ENCODE assay signal across 11 cellular contexts in genomic region chr2:222959358-222959757, GRCh38.
DNase-seq lines count a peak whose midpoint lies in the region; ATAC-seq, FAIRE-seq and TF ChIP-seq lines count a peak whose summit lies in the region.
"Had no signal": no experiment of that assay in that cellular context is flagged by ENCODE, and none has a peak within 500 bp of the region (broad histone marks: within the 10 kb centered on the region; RNA-seq: fewer than 3 reads in every experiment).

No MANE protein-coding gene starts in this region.

- H3K4me3 ChIP-seq in A549 (no peak overlapping the region), right atrium auricular region (no peak overlapping the region)
- H3K4me3 ChIP-seq: BLaER1 treated with 17β-estradiol and CSF1 and Interleukin-3, amounts not matched to agents 10 nM and 100 nM had no signal

- no peaks in the 10 kb centered on the region for H3K27me3 ChIP-seq in right atrium auricular region
- H3K27me3 ChIP-seq: BLaER1 treated with 17β-estradiol and CSF1 and Interleukin-3, amounts not matched to agents 10 nM and 100 nM had no signal

- H3K4me2 ChIP-seq in A549 = peak overlapping the region; percentile 41; the same call in 2 of the 3 replicates
- H3K4me2 ChIP-seq: BLaER1 treated with 17β-estradiol and CSF1 and Interleukin-3, amounts not matched to agents 10 nM and 100 nM had no signal

- FAIRE-seq in A549 (lab: Jason Lieb, UNC) = no peak

- no peaks in the 10 kb centered on the region for H3K36me3 ChIP-seq in right atrium auricular region
- H3K36me3 ChIP-seq: BLaER1 treated with 17β-estradiol and CSF1 and Interleukin-3, amounts not matched to agents 10 nM and 100 nM had no signal

- H3K9me3 ChIP-seq in A549 (peaks cover 4% of the 10 kb centered on the region; the same call in 1 of the 3 replicates), right atrium auricular region (peaks cover 0 to 5% of the 10 kb centered on the region in 2 donors)

- TF ChIP-seq CTCF in A549 (IDR thresholded peaks at IDR 0.05) (no peak), right atrium auricular region (IDR thresholded peaks at IDR 0.05) (no peak)

- H3K27ac ChIP-seq in A549 (peak overlapping the region; percentile 42 to 58; a peak in 3 of 6 replicates), right atrium auricular region (no peak overlapping the region)
- H3K27ac ChIP-seq: BLaER1 treated with 17β-estradiol and CSF1 and Interleukin-3, amounts not matched to agents 10 nM and 100 nM had no signal

- ATAC-seq in A549 = peak; percentile 96 to 97
- ATAC-seq in GM19452 (IDR thresholded peaks at IDR 0.05; ENCODE audit: unreplicated experiment) = no peak

- 15% methylated on average over 4 of the region's 4 CpGs for WGBS in A549 (ENCODE audit: missing lambda C conversion rate)

- peaks cover 12% of the 10 kb centered on the region for H3K4me1 ChIP-seq in A549
- no peaks in the 10 kb centered on the region for H3K4me1 ChIP-seq in right atrium auricular region

- no peak for TF ChIP-seq POLR2A in A549 (IDR thresholded peaks at IDR 0.05; ENCODE audit: low read length)

- DNase-seq in A549 (ENCODE audit: low read depth in 1 of 2, low spot score in 1 of 2) (peak; percentile 40 to 57), HK-2 (ENCODE audit: unreplicated experiment) (peak; percentile 82), amniotic stem cell (lab: John Stamatoyannopoulos, UW) (peak; percentile 85), iPS-NIHi11 (ENCODE audit: low spot score) (peak; percentile 48), right atrium auricular region (ENCODE audit: low spot score) (no peak), NOMO-1 treated with dmso at 0.1 percent for 144 hours (lab: John Stamatoyannopoulos, UW; ENCODE audit: unreplicated experiment) (no peak)
- DNase-seq in stimulated activated CD4-positive, alpha-beta T cell treated with anti-CD3 and anti-CD28 coated beads, Interleukin-2, amount 100 ng/mL, for 48 hours = no peak
- DNase-seq: activated naive CD4-positive, alpha-beta T cell treated with anti-CD3 and anti-CD28 coated beads, Interleukin-2, amount 10 ng/mL, durations not matched to agents 7 days and 5 days; NCI-H1105 had no signal

- TF ChIP-seq EP300 in A549 (IDR thresholded peaks at IDR 0.05) = no peak

- POLR2A ChIA-PET in A549 (lab: Yijun Ruan, JAX) = no interaction called here

- TF ChIP-seq RAD21 in A549 (conservative IDR thresholded peaks at IDR 0.05 in 1 of 2, IDR thresholded peaks at IDR 0.05 in 1 of 2) = peak in 1 of 2 experiments; percentile 31; a peak in 3 of 5 replicates

- CTCF ChIA-PET in A549 (lab: Yijun Ruan, JAX) = interaction anchor here (0.5 to 2.8 kb wide), 15 partner anchors 9 to 860 kb away, joined by 3 to 21 read pairs (median 4); no protein-coding TSS in a partner anchor

TF ChIP-seq in A549, 52 proteins besides CTCF, POLR2A, EP300 and RAD21:
- TF ChIP-seq KDM1A (IDR thresholded peaks at IDR 0.05; ENCODE audit: low read depth) = no peak
- TF ChIP-seq SMC3 (IDR thresholded peaks at IDR 0.05) = 0 out of 3 replicates have a peak, but pooled peaks have one; percentile 26
- TF ChIP-seq BCL3 (IDR thresholded peaks at IDR 0.05) = no peak
- 0 out of 2 replicates have a peak, but pooled peaks have one; percentile 13 for TF ChIP-seq FOSL2 (IDR thresholded peaks at IDR 0.05)
- TF ChIP-seq FOSL2 (CRISPR knock-in tag; IDR thresholded peaks at IDR 0.05) = no peak
- no peak for TF ChIP-seq TFCP2L1 (CRISPR knock-in tag; IDR thresholded peaks at IDR 0.05)
- TF ChIP-seq MAX (IDR thresholded peaks at IDR 0.05) = peak; percentile 31; the same call in 1 of the 2 replicates

Comparison
In these comparisons a context has a peak if more than half of its experiments do, and no peak if none do; other contexts are left out.
1. DNase-seq: peak in A549 (2 of 2), HK-2 (single experiment), amniotic stem cell (single experiment) and iPS-NIHi11 (single experiment); none in stimulated activated CD4-positive, alpha-beta T cell treated with anti-CD3 and anti-CD28 coated beads, Interleukin-2, amount 100 ng/mL, for 48 hours (0 of 2), right atrium auricular region (single experiment) and NOMO-1 treated with dmso at 0.1 percent for 144 hours (single experiment).
2. H3K27ac ChIP-seq: peak in A549 (2 of 2); none in right atrium auricular region (0 of 2).